Comparison of ENCODE assay signal across 25 cellular contexts in genomic region chr21:46304437-46304836, GRCh38.
"Had no signal": no experiment of that assay in that cellular context is flagged by ENCODE, and none has a peak within 500 bp of the region (broad histone marks: within the 10 kb centered on the region; RNA-seq: fewer than 3 reads in every experiment).

No MANE protein-coding gene starts in this region.

- H3K27ac Mint-ChIP-seq: activated CD4-positive, alpha-beta memory T cell treated with anti-CD3 and anti-CD28 coated beads, Interleukin-2, amount 10 ng/mL, durations not matched to agents 7 days and 5 days; activated CD4-positive, alpha-beta T cell treated with anti-CD3 and anti-CD28 coated beads, Interleukin-2, amount 10 ng/mL, durations not matched to agents 7 days and 5 days; activated naive CD8-positive, alpha-beta T cell; activated T-cell treated with anti-CD3 and anti-CD28 coated beads, Interleukin-2, amount 50 U/mL, for 24 hours; activated T-cell treated with anti-CD3 and anti-CD28 coated beads, Interleukin-2, amount 50 U/mL, for 72 hours; dendritic cell treated with granulocyte-macrophage colony-stimulating factor and Interleukin-4, amounts not matched to agents 40 ng/mL and 50 ng/mL, for 4 days; effector memory CD8-positive, alpha-beta T cell; WTC11 had no signal

- H3K27me3 Mint-ChIP-seq: activated CD4-positive, alpha-beta memory T cell treated with anti-CD3 and anti-CD28 coated beads, Interleukin-2, amount 10 ng/mL, durations not matched to agents 7 days and 5 days; activated CD4-positive, alpha-beta T cell treated with anti-CD3 and anti-CD28 coated beads, Interleukin-2, amount 10 ng/mL, durations not matched to agents 7 days and 5 days; activated naive CD8-positive, alpha-beta T cell; activated T-cell treated with anti-CD3 and anti-CD28 coated beads, Interleukin-2, amount 50 U/mL, for 24 hours; central memory CD8-positive, alpha-beta T cell; dendritic cell treated with granulocyte-macrophage colony-stimulating factor and Interleukin-4, amounts not matched to agents 40 ng/mL and 50 ng/mL, for 4 days; effector memory CD8-positive, alpha-beta T cell had no signal

- H3K27me3 ChIP-seq: brain microvascular endothelial cell, foreskin keratinocyte had no signal

- DNase-seq: activated CD4-positive, alpha-beta memory T cell treated with anti-CD3 and anti-CD28 coated beads, Interleukin-2, amount 10 ng/mL, durations not matched to agents 7 days and 5 days; activated CD4-positive, alpha-beta T cell treated with anti-CD3 and anti-CD28 coated beads for 1 hour; activated CD4-positive, alpha-beta T cell treated with anti-CD3 and anti-CD28 coated beads for 4 hours; activated CD4-positive, alpha-beta T cell treated with anti-CD3 and anti-CD28 coated beads, Interleukin-2, amount 10 ng/mL, durations not matched to agents 7 days and 5 days; activated CD4-positive, alpha-beta T cell treated with anti-CD3 and anti-CD28 coated beads, Interleukin-2, amount 50 U/mL, for 4 hours; activated CD8-positive, alpha-beta memory T cell treated with anti-CD3 and anti-CD28 coated beads, Interleukin-2, amount 50 U/mL, for 48 hours; activated gamma-delta T cell; activated naive CD4-positive, alpha-beta T cell; activated naive CD4-positive, alpha-beta T cell treated with anti-CD3 and anti-CD28 coated beads, Interleukin-2, amount 50 U/mL, for 16 hours; activated T-cell treated with anti-CD3 and anti-CD28 coated beads for 4 hours; activated T-cell treated with anti-CD3 and anti-CD28 coated beads, Interleukin-2, amount 50 U/mL, for 24 hours; activated T-cell treated with anti-CD3 and anti-CD28 coated beads, Interleukin-2, amount 50 U/mL, for 72 hours; amniotic stem cell; brain microvascular endothelial cell; effector CD4-positive, alpha-beta T cell; effector memory CD8-positive, alpha-beta T cell; foreskin keratinocyte had no signal

- H3K4me1 Mint-ChIP-seq: central memory CD8-positive, alpha-beta T cell; WTC11 had no signal

- H3K9me3 ChIP-seq: esophagus muscularis mucosa, gastroesophageal sphincter had no signal

- H3K4me1 ChIP-seq: esophagus muscularis mucosa, foreskin keratinocyte, gastroesophageal sphincter had no signal

- H3K27ac ChIP-seq: brain microvascular endothelial cell, coronary artery, esophagus muscularis mucosa, foreskin keratinocyte, gastroesophageal sphincter, VCaP had no signal

- ATAC-seq: foreskin keratinocyte, gastroesophageal sphincter, WTC11 had no signal

- H3K9me3 Mint-ChIP-seq: activated CD4-positive, alpha-beta memory T cell treated with anti-CD3 and anti-CD28 coated beads, Interleukin-2, amount 10 ng/mL, durations not matched to agents 7 days and 5 days; activated CD4-positive, alpha-beta T cell treated with anti-CD3 and anti-CD28 coated beads, Interleukin-2, amount 10 ng/mL, durations not matched to agents 7 days and 5 days; activated T-cell treated with anti-CD3 and anti-CD28 coated beads, Interleukin-2, amount 50 U/mL, for 24 hours; activated T-cell treated with anti-CD3 and anti-CD28 coated beads, Interleukin-2, amount 50 U/mL, for 72 hours; central memory CD8-positive, alpha-beta T cell; dendritic cell treated with granulocyte-macrophage colony-stimulating factor and Interleukin-4, amounts not matched to agents 40 ng/mL and 50 ng/mL, for 4 days; effector memory CD8-positive, alpha-beta T cell; WTC11 had no signal

- H3K4me3 Mint-ChIP-seq: activated CD4-positive, alpha-beta memory T cell treated with anti-CD3 and anti-CD28 coated beads, Interleukin-2, amount 10 ng/mL, durations not matched to agents 7 days and 5 days; activated CD4-positive, alpha-beta T cell treated with anti-CD3 and anti-CD28 coated beads, Interleukin-2, amount 10 ng/mL, durations not matched to agents 7 days and 5 days; activated naive CD8-positive, alpha-beta T cell; activated T-cell treated with anti-CD3 and anti-CD28 coated beads, Interleukin-2, amount 50 U/mL, for 24 hours; activated T-cell treated with anti-CD3 and anti-CD28 coated beads, Interleukin-2, amount 50 U/mL, for 72 hours; central memory CD8-positive, alpha-beta T cell; dendritic cell treated with granulocyte-macrophage colony-stimulating factor and Interleukin-4, amounts not matched to agents 40 ng/mL and 50 ng/mL, for 4 days; effector memory CD8-positive, alpha-beta T cell; WTC11 had no signal

- H3K4me3 ChIP-seq: coronary artery, esophagus muscularis mucosa, gastroesophageal sphincter had no signal
